Comparison of ENCODE assay signal across 19 cellular contexts in the genomic region with DNA sequence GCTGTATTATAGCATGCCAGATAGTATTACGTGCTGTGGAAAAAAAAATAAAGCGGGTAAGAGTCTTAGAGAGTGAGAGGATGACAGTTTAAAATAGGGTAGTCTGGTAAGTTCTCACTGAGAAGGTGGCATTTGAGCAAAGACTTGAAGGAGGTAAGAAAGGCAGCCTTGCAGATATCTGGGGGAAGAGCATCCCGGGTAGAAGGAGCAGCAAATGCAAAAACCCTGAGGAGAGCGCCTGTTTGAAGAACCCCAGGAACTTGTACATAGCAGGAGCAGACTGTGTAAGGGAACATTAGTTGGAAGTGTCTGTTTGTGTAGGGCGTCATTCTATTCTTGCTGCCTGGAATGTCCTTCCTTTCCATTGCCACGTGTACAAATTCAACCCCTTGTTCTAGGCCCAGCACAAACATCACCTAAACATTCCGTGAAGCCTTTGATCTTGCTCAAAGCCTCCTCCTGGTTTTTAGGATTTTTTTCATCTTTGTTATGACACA. TPM values are rescaled to one million over a fixed set of nuclear protein-coding genes. Genes with fewer than 3 reads are reported as not detected.
DNase-seq lines count a peak whose midpoint lies in the region; ATAC-seq, FAIRE-seq and TF ChIP-seq lines count a peak whose summit lies in the region.
"Had no signal": no experiment of that assay in that cellular context is flagged by ENCODE, and none has a peak within 500 bp of the region (broad histone marks: within the 10 kb centered on the region; RNA-seq: fewer than 3 reads in every experiment).

No MANE protein-coding gene starts in this region.

- H3K27ac Mint-ChIP-seq in Caco-2 (ENCODE audit: unreplicated experiment) = peak overlapping the region; percentile 54
- no peak overlapping the region for H3K27ac Mint-ChIP-seq in activated T-cell treated with anti-CD3 and anti-CD28 coated beads, Interleukin-2, amount 50 U/mL, for 24 hours
- H3K27ac Mint-ChIP-seq: activated naive CD8-positive, alpha-beta T cell treated with anti-CD3 and anti-CD28 coated beads for 36 hours; mesothelial cell of epicardium; progenitor cell of endocrine pancreas had no signal

- in situ Hi-C loops in gastrocnemius medialis (cut with MboI; ENCODE audit: low sequenced_read_pairs in 4 of 4) = loop anchor here in 1 of 4 donors (25.0 kb wide), 1 partner anchor 557 kb away; the partner anchor contains the start of gene CCDC112

- CTCF ChIA-PET in Caco-2 (lab: Charles Lee) = no interaction called here

- TF ChIP-seq POLR2A in esophagus muscularis mucosa (IDR thresholded peaks at IDR 0.05; ENCODE audit: low read depth) (no peak), gastrocnemius medialis (IDR thresholded peaks at IDR 0.05) (no peak)

- intact Hi-C loops in Caco-2 (cut with micrococcal nuclease; ENCODE audit: unreplicated experiment) (loop anchor here (5.0 kb wide), 2 partner anchors 243 to 302 kb away; partner anchors contain the start of genes COMMD10 and FEM1C), esophagus muscularis mucosa (cut with DNase I) (loop anchor here (10.0 kb wide), 1 partner anchor 220 kb away; no protein-coding TSS in a partner anchor), gastrocnemius medialis (cut with DNase I; ENCODE audit: low total_unique reads) (loop anchor here (5.0 kb wide), 2 partner anchors 243 to 302 kb away; partner anchors contain the start of genes COMMD10 and FEM1C)

- H3K27me3 Mint-ChIP-seq in Caco-2 (ENCODE audit: insufficient read depth, unreplicated experiment) = no peaks in the 10 kb centered on the region
- H3K27me3 Mint-ChIP-seq in activated T-cell treated with anti-CD3 and anti-CD28 coated beads, Interleukin-2, amount 50 U/mL, for 24 hours = no peaks in the 10 kb centered on the region
- H3K27me3 Mint-ChIP-seq: activated naive CD8-positive, alpha-beta T cell treated with anti-CD3 and anti-CD28 coated beads for 36 hours; progenitor cell of endocrine pancreas had no signal

- peaks cover 39% of the 10 kb centered on the region for H3K4me1 ChIP-seq in Caco-2
- H3K4me1 ChIP-seq in esophagus muscularis mucosa = peaks cover 44 to 65% (median 55%) of the 10 kb centered on the region in 4 donors
- peaks cover 24 to 37% of the 10 kb centered on the region in 2 donors for H3K4me1 ChIP-seq in gastrocnemius medialis

- no peak overlapping the region for H3K4me3 ChIP-seq in Caco-2 (ENCODE audit: low read depth, low read length)
- H3K4me3 ChIP-seq in esophagus muscularis mucosa = no peak overlapping the region
- peak overlapping the region in 1 of 4 donors; percentile 18 for H3K4me3 ChIP-seq in gastrocnemius medialis
- H3K4me3 ChIP-seq: uterus had no signal

- H3K9me3 Mint-ChIP-seq in Caco-2 (ENCODE audit: unreplicated experiment) = no peaks in the 10 kb centered on the region
- H3K9me3 Mint-ChIP-seq in activated T-cell treated with anti-CD3 and anti-CD28 coated beads, Interleukin-2, amount 50 U/mL, for 24 hours = no peaks in the 10 kb centered on the region
- H3K9me3 Mint-ChIP-seq: activated naive CD8-positive, alpha-beta T cell treated with anti-CD3 and anti-CD28 coated beads for 36 hours; mesothelial cell of epicardium had no signal

- H3K4me1 Mint-ChIP-seq in Caco-2 (ENCODE audit: low read depth, unreplicated experiment) = peaks cover 21% of the 10 kb centered on the region
- peaks cover 45% of the 10 kb centered on the region for H3K4me1 Mint-ChIP-seq in activated T-cell treated with anti-CD3 and anti-CD28 coated beads, Interleukin-2, amount 50 U/mL, for 24 hours (ENCODE audit: low read depth)

- H3K9me3 ChIP-seq in Caco-2 (no peaks in the 10 kb centered on the region), esophagus muscularis mucosa (no peaks in the 10 kb centered on the region), gastrocnemius medialis (no peaks in the 10 kb centered on the region)
- H3K9me3 ChIP-seq: uterus had no signal

- POLR2A ChIA-PET in Caco-2 (lab: Charles Lee) = no interaction called here

- H3K4me3 Mint-ChIP-seq in Caco-2 (ENCODE audit: unreplicated experiment) = peak overlapping the region; percentile 16
- no peak overlapping the region for H3K4me3 Mint-ChIP-seq in activated T-cell treated with anti-CD3 and anti-CD28 coated beads, Interleukin-2, amount 50 U/mL, for 24 hours
- H3K4me3 Mint-ChIP-seq: activated naive CD8-positive, alpha-beta T cell treated with anti-CD3 and anti-CD28 coated beads for 36 hours; mesothelial cell of epicardium had no signal

- DNase-seq in Caco-2 (peak in 1 of 2 experiments; percentile 33), NAMALWA (ENCODE audit: low spot score) (peak; percentile 43), esophagus muscularis mucosa (ENCODE audit: extremely low spot score) (no peak), gastrocnemius medialis (no peak), cerebellum (ENCODE audit: low spot score) (no peak), NCI-H82 treated with DMSO at 0.1 percent for 48 hours (lab: John Stamatoyannopoulos, UW; ENCODE audit: unreplicated experiment) (no peak), frontal cortex (ENCODE audit: low spot score in 2 of 2) (no peak)
- DNase-seq in activated T-cell treated with anti-CD3 and anti-CD28 coated beads, Interleukin-2, amount 50 U/mL, for 24 hours = no peak
- DNase-seq: activated naive CD8-positive, alpha-beta T cell treated with anti-CD3 and anti-CD28 coated beads for 36 hours; MM.1S; NCI-H2171 treated with DMSO at 0.1 percent for 48 hours; stimulated activated CD4-positive, alpha-beta T cell treated with anti-CD3 and anti-CD28 coated beads, Interleukin-4, amount 100 ng/mL, for 1 hour; uterus; WERI-Rb-1 had no signal

- WGBS in esophagus muscularis mucosa = 58% methylated on average over 7 of the region's 7 CpGs

- no peak for TF ChIP-seq EP300 in esophagus muscularis mucosa (IDR thresholded peaks at IDR 0.05)

- FAIRE-seq in frontal cortex (lab: Jason Lieb, UNC) = no peak
- FAIRE-seq: colon, H54 had no signal

- no TSS peak for BruUV-seq in Caco-2 (replicated peaks; lab: Mats Ljungman, UMichigan)

- H3K36me3 ChIP-seq in Caco-2 (ENCODE audit: control insufficient read depth, insufficient read depth, low read length) (no peaks in the 10 kb centered on the region), esophagus muscularis mucosa (no peaks in the 10 kb centered on the region), gastrocnemius medialis (no peaks in the 10 kb centered on the region)
- H3K36me3 ChIP-seq: uterus had no signal

- ATAC-seq in gastrocnemius medialis = no peak

- peaks cover 7% of the 10 kb centered on the region for H3K36me3 Mint-ChIP-seq in Caco-2 (ENCODE audit: insufficient read depth, unreplicated experiment)
- peaks cover 26% of the 10 kb centered on the region for H3K36me3 Mint-ChIP-seq in activated T-cell treated with anti-CD3 and anti-CD28 coated beads, Interleukin-2, amount 50 U/mL, for 24 hours (ENCODE audit: low read depth)
- H3K36me3 Mint-ChIP-seq: mesothelial cell of epicardium had no signal

- TF ChIP-seq CTCF in Caco-2 (IDR thresholded peaks at IDR 0.05; ENCODE audit: insufficient read depth in 1 of 2, low read depth in 1 of 2, low read length in 1 of 2, severe bottlenecking in 1 of 2, unreplicated experiment in 1 of 2) = no peak
- no peak for TF ChIP-seq CTCF in esophagus muscularis mucosa (IDR thresholded peaks at IDR 0.05)
- no peak for TF ChIP-seq CTCF in gastrocnemius medialis (IDR thresholded peaks at IDR 0.05 in 4 of 5, conservative IDR thresholded peaks at IDR 0.05 in 1 of 5)

- H3K27me3 ChIP-seq in Caco-2 (replicated peaks; ENCODE audit: control insufficient read depth, insufficient read depth, low read length) (no peaks in the 10 kb centered on the region), esophagus muscularis mucosa (no peaks in the 10 kb centered on the region), gastrocnemius medialis (no peaks in the 10 kb centered on the region)
- H3K27me3 ChIP-seq: uterus had no signal

- H3K27ac ChIP-seq in esophagus muscularis mucosa (replicated peaks in 1 of 4) (peak overlapping the region; percentile 4 to 62 (median 24)), gastrocnemius medialis (peak overlapping the region in 3 of 4 donors; percentile 2 to 91 (median 41))
- H3K27ac ChIP-seq: uterus, WERI-Rb-1 had no signal

RNA-seq across cellular contexts. Expression of gene AP3S1, which starts 2.6 kb away (rescaled TPM):
- total RNA-seq in Caco-2 (2022) = 104 and 106 TPM in 2 replicates
- total RNA-seq in esophagus muscularis mucosa = 10 to 100 TPM; 44.2 to 74.2 (median 58.9) TPM
- 100 to 1,000 TPM in 1 of 4 donors, 10 to 100 TPM in 3; 13.0 to 121 (median 25.5) TPM for total RNA-seq in gastrocnemius medialis
- 92.5 TPM for total RNA-seq in cerebellum
- total RNA-seq in frontal cortex = 150 TPM

RNA-seq across cellular contexts. Expression of gene ATG12, which starts 3.0 kb away (rescaled TPM):
- total RNA-seq in Caco-2 (2022) (46.8 and 47.5 TPM in 2 replicates), esophagus muscularis mucosa (10 to 100 TPM; 26.7 to 45.1 (median 37.8) TPM), gastrocnemius medialis (10 to 100 TPM; 10.3 to 35.1 (median 23.6) TPM), cerebellum (72.0 TPM), frontal cortex (69.3 TPM)

RNA-seq across cellular contexts. Expression of gene CDO1, which starts 27.9 kb away (rescaled TPM):
- total RNA-seq in Caco-2 (2022) (not detected in 2 replicates), esophagus muscularis mucosa (10 to 100 TPM in 3 of 4 donors, 1 to 10 TPM in 1; 2.5 to 26.0 (median 16.8) TPM), gastrocnemius medialis (10 to 100 TPM; 21.6 to 28.4 (median 23.7) TPM), cerebellum (63.2 TPM), frontal cortex (53.8 TPM)
- total RNA-seq: G401 had no signal
